ENCODE assay signal across 1 cellular context in genomic region chr11:108501396-108501795, GRCh38.
TF ChIP-seq lines count a peak whose summit lies in the region.

No MANE protein-coding gene starts in this region.

TF ChIP-seq in K562, 482 proteins besides CTCF, POLR2A, EP300 and RAD21 (continued from another document):
- TF ChIP-seq MEF2A (IDR thresholded peaks at IDR 0.05; ENCODE audit: control insufficient read depth, low read depth, low read length): peak; percentile 86
